Comparison of ENCODE assay signal across 22 cellular contexts in the genomic region with DNA sequence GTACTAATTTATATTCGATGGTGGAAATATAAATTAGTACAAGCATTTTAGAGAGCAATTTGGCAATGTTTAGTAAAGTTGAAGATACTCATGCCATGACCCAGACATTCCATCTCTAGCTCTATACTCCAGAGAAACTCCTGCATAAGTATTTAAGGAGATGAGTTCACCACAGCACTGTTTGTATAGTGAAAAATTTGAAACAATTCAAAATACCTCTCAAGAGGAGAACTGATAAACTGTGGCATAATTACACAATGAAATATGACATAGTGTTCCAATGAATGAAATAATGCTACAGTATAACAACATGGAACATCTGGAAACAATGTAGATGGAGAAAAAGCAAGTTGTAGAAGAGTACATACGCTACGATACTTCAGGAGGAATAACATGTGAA.
"Had no signal": no experiment of that assay in that cellular context is flagged by ENCODE, and none has a peak within 500 bp of the region (broad histone marks: within the 10 kb centered on the region; RNA-seq: fewer than 3 reads in every experiment).

No MANE protein-coding gene starts in this region.

- H3K27me3 ChIP-seq: right lobe of liver, testis, vagina had no signal

- H3K4me3 Mint-ChIP-seq: dendritic cell treated with granulocyte-macrophage colony-stimulating factor and Interleukin-4, amounts not matched to agents 40 ng/mL and 50 ng/mL, for 4 days; effector memory CD8-positive, alpha-beta T cell; naive B cell; nephron; stimulated activated naive B cell treated with anti-CD40 and anti-IgM and Interleukin-4, amounts not matched to agents 10 μg/mL and 1 μg/mL and 100 μg/mL, for 72 hours; stimulated activated naive CD8-positive, alpha-beta T cell treated with anti-CD3 and anti-CD28 coated beads, Interleukin-15, amount 100 ng/mL, for 72 hours had no signal

- H3K36me3 ChIP-seq: esophagus muscularis mucosa, heart left ventricle, right lobe of liver, spleen, tibial nerve, upper lobe of right lung, vagina had no signal

- DNase-seq: effector memory CD8-positive, alpha-beta T cell; heart left ventricle; hippocampal formation; left colon; mesendoderm; naive B cell; psoas muscle; retina; right lobe of liver; spleen; stimulated activated CD4-positive, alpha-beta T cell treated with anti-CD3 and anti-CD28 coated beads, Interleukin-2, amount 100 ng/mL, for 24 hours; stimulated activated CD4-positive, alpha-beta T cell treated with anti-CD3 and anti-CD28 coated beads, Interleukin-4, amount 100 ng/mL, for 4 hours; stimulated activated naive B cell treated with anti-CD40 and anti-IgM and Interleukin-4, amounts not matched to agents 10 μg/mL and 1 μg/mL and 100 μg/mL, for 72 hours; stimulated activated naive CD8-positive, alpha-beta T cell treated with anti-CD3 and anti-CD28 coated beads, Interleukin-15, amount 100 ng/mL, for 72 hours; testis; upper lobe of right lung had no signal

- H3K4me1 Mint-ChIP-seq: naive B cell; stimulated activated naive B cell treated with anti-CD40 and anti-IgM and Interleukin-4, amounts not matched to agents 10 μg/mL and 1 μg/mL and 100 μg/mL, for 72 hours; stimulated activated naive CD8-positive, alpha-beta T cell treated with anti-CD3 and anti-CD28 coated beads, Interleukin-15, amount 100 ng/mL, for 72 hours had no signal

- H3K9me3 Mint-ChIP-seq: dendritic cell treated with granulocyte-macrophage colony-stimulating factor and Interleukin-4, amounts not matched to agents 40 ng/mL and 50 ng/mL, for 4 days; effector memory CD8-positive, alpha-beta T cell; nephron; stimulated activated naive CD8-positive, alpha-beta T cell treated with anti-CD3 and anti-CD28 coated beads, Interleukin-15, amount 100 ng/mL, for 72 hours had no signal

- ATAC-seq: effector memory CD8-positive, alpha-beta T cell; heart left ventricle; left colon; psoas muscle; right lobe of liver; stimulated activated naive B cell treated with anti-CD40 and anti-IgM and Interleukin-4, amounts not matched to agents 10 μg/mL and 1 μg/mL and 100 μg/mL, for 72 hours; stimulated activated naive CD8-positive, alpha-beta T cell treated with anti-CD3 and anti-CD28 coated beads, Interleukin-15, amount 100 ng/mL, for 72 hours; upper lobe of right lung had no signal

- H3K36me3 Mint-ChIP-seq: naive B cell; stimulated activated naive B cell treated with anti-CD40 and anti-IgM and Interleukin-4, amounts not matched to agents 10 μg/mL and 1 μg/mL and 100 μg/mL, for 72 hours had no signal

- H3K4me3 ChIP-seq: esophagus muscularis mucosa, heart left ventricle, psoas muscle, right lobe of liver, spleen, testis, tibial nerve, upper lobe of right lung, vagina had no signal

- H3K27ac Mint-ChIP-seq: dendritic cell treated with granulocyte-macrophage colony-stimulating factor and Interleukin-4, amounts not matched to agents 40 ng/mL and 50 ng/mL, for 4 days; effector memory CD8-positive, alpha-beta T cell; naive B cell; nephron; stimulated activated naive B cell treated with anti-CD40 and anti-IgM and Interleukin-4, amounts not matched to agents 10 μg/mL and 1 μg/mL and 100 μg/mL, for 72 hours had no signal

- H3K27ac ChIP-seq: epithelial cell of prostate, esophagus muscularis mucosa, heart left ventricle, psoas muscle, right lobe of liver, spleen, testis, tibial nerve, upper lobe of right lung, vagina had no signal

- H3K4me1 ChIP-seq: esophagus muscularis mucosa, heart left ventricle, psoas muscle, right lobe of liver, spleen, testis, tibial nerve, upper lobe of right lung had no signal

- H3K9me3 ChIP-seq: esophagus muscularis mucosa, heart left ventricle, psoas muscle, right lobe of liver, spleen, testis, tibial nerve, upper lobe of right lung, vagina had no signal
